10 cellular contexts compared by ENCODE assay signal in the genomic region with DNA sequence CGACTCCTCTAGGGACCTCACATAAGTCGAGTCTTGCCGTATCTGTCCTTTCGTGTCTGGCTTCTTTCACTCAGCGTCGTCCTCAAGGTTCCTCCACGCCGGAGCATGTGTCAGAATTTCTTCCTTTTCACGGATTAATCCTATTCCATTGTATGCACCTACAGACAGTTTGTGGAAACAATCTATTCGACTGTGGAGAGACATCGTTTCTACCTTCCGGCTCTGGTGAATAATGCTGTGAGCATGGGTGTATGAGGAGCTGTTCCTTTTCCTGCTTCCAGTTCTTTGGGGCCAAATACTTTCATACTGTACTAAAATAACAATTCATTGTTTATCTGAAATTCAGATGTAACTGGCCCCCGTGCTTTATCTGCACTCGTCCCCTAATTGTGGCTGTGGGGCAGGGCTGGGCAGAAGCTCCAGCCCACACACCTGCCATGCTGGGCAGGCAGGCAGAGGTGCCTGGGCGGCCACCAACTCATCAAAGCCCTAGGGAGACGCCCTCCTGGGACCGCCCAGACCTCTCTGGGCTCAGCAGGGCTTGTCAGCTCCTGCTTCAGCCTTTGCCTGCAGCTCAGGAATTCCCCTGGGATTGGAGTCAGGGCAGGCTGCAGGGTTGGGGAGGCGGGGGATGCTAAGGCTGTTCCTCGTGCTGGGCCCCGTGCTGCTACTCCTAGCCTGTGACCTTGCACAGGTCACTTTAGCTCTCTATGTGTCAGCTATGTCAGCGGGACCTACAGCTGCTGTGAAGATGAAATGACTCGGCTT. TPM values are rescaled to one million over a fixed set of nuclear protein-coding genes. Genes with fewer than 3 reads are reported as not detected.
A peak's percentile ranks its signal among the peaks of the same experiment; 100 is the strongest.
DNase-seq lines count a peak whose midpoint lies in the region; ATAC-seq and TF ChIP-seq lines count a peak whose summit lies in the region.
"Had no signal": no experiment of that assay in that cellular context is flagged by ENCODE, and none has a peak within 500 bp of the region (broad histone marks: within the 10 kb centered on the region; RNA-seq: fewer than 3 reads in every experiment).

No MANE protein-coding gene starts in this region.

- peaks cover 4% of the 10 kb centered on the region for H3K36me3 ChIP-seq in right atrium auricular region
- peaks cover 6% of the 10 kb centered on the region; the same call in 1 of the 2 replicates for H3K36me3 ChIP-seq in RWPE2 (ENCODE audit: low read depth)
- H3K36me3 ChIP-seq in vagina, result no peaks in the 10 kb centered on the region
- H3K36me3 ChIP-seq in brain microvascular endothelial cell (replicated peaks), result no peaks in the 10 kb centered on the region

- in situ Hi-C loops in brain microvascular endothelial cell (cut with HindIII; ENCODE audit: low pct_ligation_motif_present, low sequenced_read_pairs), result no loop called here

- no peak for TF ChIP-seq POLR2A in vagina (IDR thresholded peaks at IDR 0.05)

- H3K27me3 ChIP-seq in right atrium auricular region (no peaks in the 10 kb centered on the region), RWPE2 (ENCODE audit: insufficient read depth, poor library complexity, severe bottlenecking) (no peaks in the 10 kb centered on the region), vagina (no peaks in the 10 kb centered on the region), brain microvascular endothelial cell (replicated peaks) (peaks cover 2% of the 10 kb centered on the region)

- H3K4me3 ChIP-seq in right atrium auricular region (no peak overlapping the region), RWPE2 (ENCODE audit: severe bottlenecking) (no peak overlapping the region), vagina (no peak overlapping the region), brain microvascular endothelial cell (ENCODE audit: low read depth, low read length) (no peak overlapping the region)

- no peak for TF ChIP-seq CTCF in right atrium auricular region (IDR thresholded peaks at IDR 0.05)
- TF ChIP-seq CTCF in RWPE2 (IDR thresholded peaks at IDR 0.05; ENCODE audit: poor library complexity, severe bottlenecking), result no peak
- TF ChIP-seq CTCF in vagina (IDR thresholded peaks at IDR 0.05), result no peak
- no peak for TF ChIP-seq CTCF in brain microvascular endothelial cell (IDR thresholded peaks at IDR 0.05; ENCODE audit: low read depth, low read length, missing control alignments)

- H3K4me1 ChIP-seq in right atrium auricular region, result peaks cover 0 to 45% of the 10 kb centered on the region in 2 donors
- H3K4me1 ChIP-seq in RWPE2 (ENCODE audit: insufficient read depth, poor library complexity, severe bottlenecking), result peaks cover 28% of the 10 kb centered on the region
- peaks cover 79% of the 10 kb centered on the region for H3K4me1 ChIP-seq in vagina

- DNase-seq in Right ventricle myocardium superior (peak; percentile 37), right atrium auricular region (ENCODE audit: low spot score) (no peak), RWPE2 (ENCODE audit: low spot score) (no peak), left ventricle myocardium superior (peak; percentile 31), vagina (ENCODE audit: extremely low spot score in 2 of 2) (no peak), foreskin melanocyte (no peak), hippocampal formation (lab: John Stamatoyannopoulos, UW) (no peak), brain microvascular endothelial cell (no peak)
- DNase-seq: activated effector memory CD4-positive, alpha-beta T cell treated with anti-CD3 and anti-CD28 coated beads, Interleukin-2, amount 50 U/mL, for 16 hours; immature natural killer cell had no signal

- intact Hi-C loops in Right ventricle myocardium superior (cut with DNase I) (no loop called here), left ventricle myocardium superior (cut with micrococcal nuclease) (no loop called here), vagina (cut with DNase I) (loop anchor here (5.0 kb wide), 1 partner anchor 117 kb away; a partner anchor contains a TSS)

- no peak for ATAC-seq in Right ventricle myocardium superior (ENCODE audit: poor library complexity)
- peak; percentile 75 for ATAC-seq in RWPE2 (ENCODE audit: low read depth)
- ATAC-seq in left ventricle myocardium superior, result no peak

- H3K27ac ChIP-seq in right atrium auricular region, result no peak overlapping the region
- peak overlapping the region; percentile 49 for H3K27ac ChIP-seq in RWPE2 (ENCODE audit: poor library complexity, severe bottlenecking)
- peak overlapping the region; percentile 81 for H3K27ac ChIP-seq in vagina
- H3K27ac ChIP-seq in brain microvascular endothelial cell, result no peak overlapping the region

- H3K9me3 ChIP-seq in right atrium auricular region, result no peaks in the 10 kb centered on the region
- H3K9me3 ChIP-seq in RWPE2 (ENCODE audit: severe bottlenecking), result no peaks in the 10 kb centered on the region
- H3K9me3 ChIP-seq in vagina, result no peaks in the 10 kb centered on the region

RNA-seq across cellular contexts. Expression of a gene that starts 14.5 kb away (rescaled TPM):
- 154 TPM for total RNA-seq in Right ventricle myocardium superior
- 100 to 1,000 TPM in 1 of 2 donors, 10 to 100 TPM in 1; 77.4 to 103 TPM for total RNA-seq in right atrium auricular region
- total RNA-seq in left ventricle myocardium superior, result 177 TPM
- total RNA-seq in vagina, result 73.2 TPM

Comparison
In these comparisons a context has a peak if more than half of its experiments do, and no peak if none do; other contexts are left out.
1. DNase-seq: peak in Right ventricle myocardium superior (single experiment) and left ventricle myocardium superior (single experiment); none in right atrium auricular region (single experiment), RWPE2 (single experiment), vagina (0 of 2), foreskin melanocyte (single experiment), hippocampal formation (0 of 2) and brain microvascular endothelial cell (single experiment).
2. H3K27ac ChIP-seq: peak in RWPE2 (single experiment) and vagina (single experiment); none in right atrium auricular region (0 of 2) and brain microvascular endothelial cell (single experiment).